ENCODE assay signal across 1 cellular context in the genomic region with DNA sequence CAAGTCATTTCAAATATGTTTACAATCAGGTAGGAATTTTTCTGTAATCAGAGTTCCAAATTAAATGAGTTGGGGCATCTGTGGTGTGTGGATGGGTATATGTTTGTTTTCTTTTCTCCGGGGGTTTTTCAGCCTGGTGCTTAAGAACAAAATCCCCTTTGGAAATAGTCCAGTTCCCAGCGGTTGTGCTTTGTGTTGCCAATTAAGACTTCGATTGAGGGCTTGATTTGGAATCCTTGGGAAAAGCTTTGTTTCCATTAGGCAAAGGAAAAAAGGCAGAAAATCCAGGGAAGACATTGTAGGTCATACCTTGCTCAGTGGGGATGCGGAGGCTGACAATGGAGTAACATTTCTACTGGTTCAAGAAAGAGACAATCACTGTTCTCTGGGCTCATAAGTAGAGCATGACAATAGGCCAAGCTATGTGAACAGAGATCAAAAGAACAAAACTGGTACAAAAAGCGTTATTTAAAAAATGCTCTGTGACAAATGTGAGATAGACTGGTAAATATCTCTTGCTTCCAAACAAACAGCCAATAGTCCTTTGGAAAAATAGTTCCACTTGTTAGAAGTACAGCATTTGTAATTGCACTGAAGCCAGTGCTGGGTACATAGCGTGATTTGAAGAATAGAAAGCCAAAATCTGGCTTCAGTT.
TF ChIP-seq lines count a peak whose summit lies in the region.

No MANE protein-coding gene starts in this region.

TF ChIP-seq in H1, 55 proteins besides CTCF, POLR2A, EP300 and RAD21:
- no peak for TF ChIP-seq KDM5A (IDR thresholded peaks at IDR 0.05; ENCODE audit: low read length)
- TF ChIP-seq HDAC2 (IDR thresholded peaks at IDR 0.05; ENCODE audit: borderline replicate concordance in 1 of 2, low read depth in 2 of 2, low read length in 2 of 2), result peak in 1 of 2 experiments; percentile 63; a peak in 1 of 4 replicates
- no peak for TF ChIP-seq BACH1 (IDR thresholded peaks at IDR 0.05; ENCODE audit: low read length)
- TF ChIP-seq POLR2AphosphoS5 (IDR thresholded peaks at IDR 0.05; ENCODE audit: low read depth, low read length), result no peak
- TF ChIP-seq EZH2 (IDR thresholded peaks at IDR 0.05; ENCODE audit: low read depth, low read length, severe bottlenecking), result no peak
- TF ChIP-seq, protein P1, sequence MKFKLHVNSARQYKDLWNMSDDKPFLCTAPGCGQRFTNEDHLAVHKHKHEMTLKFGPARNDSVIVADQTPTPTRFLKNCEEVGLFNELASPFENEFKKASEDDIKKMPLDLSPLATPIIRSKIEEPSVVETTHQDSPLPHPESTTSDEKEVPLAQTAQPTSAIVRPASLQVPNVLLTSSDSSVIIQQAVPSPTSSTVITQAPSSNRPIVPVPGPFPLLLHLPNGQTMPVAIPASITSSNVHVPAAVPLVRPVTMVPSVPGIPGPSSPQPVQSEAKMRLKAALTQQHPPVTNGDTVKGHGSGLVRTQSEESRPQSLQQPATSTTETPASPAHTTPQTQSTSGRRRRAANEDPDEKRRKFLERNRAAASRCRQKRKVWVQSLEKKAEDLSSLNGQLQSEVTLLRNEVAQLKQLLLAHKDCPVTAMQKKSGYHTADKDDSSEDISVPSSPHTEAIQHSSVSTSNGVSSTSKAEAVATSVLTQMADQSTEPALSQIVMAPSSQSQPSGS (IDR thresholded peaks at IDR 0.05; ENCODE audit: low read length), result peak; percentile 78
- TF ChIP-seq EGR1 (IDR thresholded peaks at IDR 0.05; ENCODE audit: borderline replicate concordance, low read depth, low read length), result 0 out of 2 replicates have a peak, but pooled peaks have one; percentile 19
- peak; percentile 96 for TF ChIP-seq NANOG (IDR thresholded peaks at IDR 0.05; ENCODE audit: insufficient read depth, low read depth, low read length, poor library complexity, severe bottlenecking)
- TF ChIP-seq, protein P2, sequence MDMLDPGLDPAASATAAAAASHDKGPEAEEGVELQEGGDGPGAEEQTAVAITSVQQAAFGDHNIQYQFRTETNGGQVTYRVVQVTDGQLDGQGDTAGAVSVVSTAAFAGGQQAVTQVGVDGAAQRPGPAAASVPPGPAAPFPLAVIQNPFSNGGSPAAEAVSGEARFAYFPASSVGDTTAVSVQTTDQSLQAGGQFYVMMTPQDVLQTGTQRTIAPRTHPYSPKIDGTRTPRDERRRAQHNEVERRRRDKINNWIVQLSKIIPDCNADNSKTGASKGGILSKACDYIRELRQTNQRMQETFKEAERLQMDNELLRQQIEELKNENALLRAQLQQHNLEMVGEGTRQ (IDR thresholded peaks at IDR 0.05; ENCODE audit: low read length), result no peak
- peak; percentile 34; the same call in 1 of the 2 replicates for TF ChIP-seq TEAD4 (IDR thresholded peaks at IDR 0.05; ENCODE audit: low read depth, low read length)
- TF ChIP-seq CTBP2 (IDR thresholded peaks at IDR 0.05; ENCODE audit: borderline replicate concordance, insufficient read depth, insufficient read length, low read length), result no peak
- no peak for TF ChIP-seq NRF1 (IDR thresholded peaks at IDR 0.05; ENCODE audit: low read depth, low read length)
- TF ChIP-seq TBP (IDR thresholded peaks at IDR 0.05; ENCODE audit: low read depth, low read length), result no peak
- no peak for TF ChIP-seq SAP30 (IDR thresholded peaks at IDR 0.05; ENCODE audit: insufficient read depth, insufficient replicate concordance, low read length)
- TF ChIP-seq, protein P3, sequence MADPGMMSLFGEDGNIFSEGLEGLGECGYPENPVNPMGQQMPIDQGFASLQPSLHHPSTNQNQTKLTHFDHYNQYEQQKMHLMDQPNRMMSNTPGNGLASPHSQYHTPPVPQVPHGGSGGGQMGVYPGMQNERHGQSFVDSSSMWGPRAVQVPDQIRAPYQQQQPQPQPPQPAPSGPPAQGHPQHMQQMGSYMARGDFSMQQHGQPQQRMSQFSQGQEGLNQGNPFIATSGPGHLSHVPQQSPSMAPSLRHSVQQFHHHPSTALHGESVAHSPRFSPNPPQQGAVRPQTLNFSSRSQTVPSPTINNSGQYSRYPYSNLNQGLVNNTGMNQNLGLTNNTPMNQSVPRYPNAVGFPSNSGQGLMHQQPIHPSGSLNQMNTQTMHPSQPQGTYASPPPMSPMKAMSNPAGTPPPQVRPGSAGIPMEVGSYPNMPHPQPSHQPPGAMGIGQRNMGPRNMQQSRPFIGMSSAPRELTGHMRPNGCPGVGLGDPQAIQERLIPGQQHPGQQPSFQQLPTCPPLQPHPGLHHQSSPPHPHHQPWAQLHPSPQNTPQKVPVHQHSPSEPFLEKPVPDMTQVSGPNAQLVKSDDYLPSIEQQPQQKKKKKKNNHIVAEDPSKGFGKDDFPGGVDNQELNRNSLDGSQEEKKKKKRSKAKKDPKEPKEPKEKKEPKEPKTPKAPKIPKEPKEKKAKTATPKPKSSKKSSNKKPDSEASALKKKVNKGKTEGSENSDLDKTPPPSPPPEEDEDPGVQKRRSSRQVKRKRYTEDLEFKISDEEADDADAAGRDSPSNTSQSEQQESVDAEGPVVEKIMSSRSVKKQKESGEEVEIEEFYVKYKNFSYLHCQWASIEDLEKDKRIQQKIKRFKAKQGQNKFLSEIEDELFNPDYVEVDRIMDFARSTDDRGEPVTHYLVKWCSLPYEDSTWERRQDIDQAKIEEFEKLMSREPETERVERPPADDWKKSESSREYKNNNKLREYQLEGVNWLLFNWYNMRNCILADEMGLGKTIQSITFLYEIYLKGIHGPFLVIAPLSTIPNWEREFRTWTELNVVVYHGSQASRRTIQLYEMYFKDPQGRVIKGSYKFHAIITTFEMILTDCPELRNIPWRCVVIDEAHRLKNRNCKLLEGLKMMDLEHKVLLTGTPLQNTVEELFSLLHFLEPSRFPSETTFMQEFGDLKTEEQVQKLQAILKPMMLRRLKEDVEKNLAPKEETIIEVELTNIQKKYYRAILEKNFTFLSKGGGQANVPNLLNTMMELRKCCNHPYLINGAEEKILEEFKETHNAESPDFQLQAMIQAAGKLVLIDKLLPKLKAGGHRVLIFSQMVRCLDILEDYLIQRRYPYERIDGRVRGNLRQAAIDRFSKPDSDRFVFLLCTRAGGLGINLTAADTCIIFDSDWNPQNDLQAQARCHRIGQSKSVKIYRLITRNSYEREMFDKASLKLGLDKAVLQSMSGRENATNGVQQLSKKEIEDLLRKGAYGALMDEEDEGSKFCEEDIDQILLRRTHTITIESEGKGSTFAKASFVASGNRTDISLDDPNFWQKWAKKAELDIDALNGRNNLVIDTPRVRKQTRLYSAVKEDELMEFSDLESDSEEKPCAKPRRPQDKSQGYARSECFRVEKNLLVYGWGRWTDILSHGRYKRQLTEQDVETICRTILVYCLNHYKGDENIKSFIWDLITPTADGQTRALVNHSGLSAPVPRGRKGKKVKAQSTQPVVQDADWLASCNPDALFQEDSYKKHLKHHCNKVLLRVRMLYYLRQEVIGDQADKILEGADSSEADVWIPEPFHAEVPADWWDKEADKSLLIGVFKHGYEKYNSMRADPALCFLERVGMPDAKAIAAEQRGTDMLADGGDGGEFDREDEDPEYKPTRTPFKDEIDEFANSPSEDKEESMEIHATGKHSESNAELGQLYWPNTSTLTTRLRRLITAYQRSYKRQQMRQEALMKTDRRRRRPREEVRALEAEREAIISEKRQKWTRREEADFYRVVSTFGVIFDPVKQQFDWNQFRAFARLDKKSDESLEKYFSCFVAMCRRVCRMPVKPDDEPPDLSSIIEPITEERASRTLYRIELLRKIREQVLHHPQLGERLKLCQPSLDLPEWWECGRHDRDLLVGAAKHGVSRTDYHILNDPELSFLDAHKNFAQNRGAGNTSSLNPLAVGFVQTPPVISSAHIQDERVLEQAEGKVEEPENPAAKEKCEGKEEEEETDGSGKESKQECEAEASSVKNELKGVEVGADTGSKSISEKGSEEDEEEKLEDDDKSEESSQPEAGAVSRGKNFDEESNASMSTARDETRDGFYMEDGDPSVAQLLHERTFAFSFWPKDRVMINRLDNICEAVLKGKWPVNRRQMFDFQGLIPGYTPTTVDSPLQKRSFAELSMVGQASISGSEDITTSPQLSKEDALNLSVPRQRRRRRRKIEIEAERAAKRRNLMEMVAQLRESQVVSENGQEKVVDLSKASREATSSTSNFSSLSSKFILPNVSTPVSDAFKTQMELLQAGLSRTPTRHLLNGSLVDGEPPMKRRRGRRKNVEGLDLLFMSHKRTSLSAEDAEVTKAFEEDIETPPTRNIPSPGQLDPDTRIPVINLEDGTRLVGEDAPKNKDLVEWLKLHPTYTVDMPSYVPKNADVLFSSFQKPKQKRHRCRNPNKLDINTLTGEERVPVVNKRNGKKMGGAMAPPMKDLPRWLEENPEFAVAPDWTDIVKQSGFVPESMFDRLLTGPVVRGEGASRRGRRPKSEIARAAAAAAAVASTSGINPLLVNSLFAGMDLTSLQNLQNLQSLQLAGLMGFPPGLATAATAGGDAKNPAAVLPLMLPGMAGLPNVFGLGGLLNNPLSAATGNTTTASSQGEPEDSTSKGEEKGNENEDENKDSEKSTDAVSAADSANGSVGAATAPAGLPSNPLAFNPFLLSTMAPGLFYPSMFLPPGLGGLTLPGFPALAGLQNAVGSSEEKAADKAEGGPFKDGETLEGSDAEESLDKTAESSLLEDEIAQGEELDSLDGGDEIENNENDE (IDR thresholded peaks at IDR 0.05; ENCODE audit: insufficient replicate concordance, low read length), result peak; percentile 63
- TF ChIP-seq YY1 (IDR thresholded peaks at IDR 0.05; ENCODE audit: low read depth, low read length), result peak; percentile 45; the same call in 1 of the 2 replicates
- TF ChIP-seq, protein P4, sequence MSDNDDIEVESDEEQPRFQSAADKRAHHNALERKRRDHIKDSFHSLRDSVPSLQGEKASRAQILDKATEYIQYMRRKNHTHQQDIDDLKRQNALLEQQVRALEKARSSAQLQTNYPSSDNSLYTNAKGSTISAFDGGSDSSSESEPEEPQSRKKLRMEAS (IDR thresholded peaks at IDR 0.05), result no peak
- TF ChIP-seq BCL11A (IDR thresholded peaks at IDR 0.05; ENCODE audit: low read depth in 2 of 2, low read length in 2 of 2), result peak; percentile 71 to 94
- TF ChIP-seq, protein P5, sequence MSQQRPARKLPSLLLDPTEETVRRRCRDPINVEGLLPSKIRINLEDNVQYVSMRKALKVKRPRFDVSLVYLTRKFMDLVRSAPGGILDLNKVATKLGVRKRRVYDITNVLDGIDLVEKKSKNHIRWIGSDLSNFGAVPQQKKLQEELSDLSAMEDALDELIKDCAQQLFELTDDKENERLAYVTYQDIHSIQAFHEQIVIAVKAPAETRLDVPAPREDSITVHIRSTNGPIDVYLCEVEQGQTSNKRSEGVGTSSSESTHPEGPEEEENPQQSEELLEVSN (IDR thresholded peaks at IDR 0.05), result no peak
- no peak for TF ChIP-seq SIRT6 (IDR thresholded peaks at IDR 0.05; ENCODE audit: low read length)
